ENCODE assay signal across 7 cellular contexts in genomic region chr2:13711154-13711553, GRCh38.
"Had no signal": no experiment of that assay in that cellular context is flagged by ENCODE, and none has a peak within 500 bp of the region (broad histone marks: within the 10 kb centered on the region; RNA-seq: fewer than 3 reads in every experiment).

No MANE protein-coding gene starts in this region.

- DNase-seq: IMR-90, KBM-7, KG1 had no signal

- ATAC-seq: HepG2, K562 had no signal

- H3K27ac ChIP-seq: HL-60 had no signal

- FAIRE-seq: HepG2, HTR-8/SVneo, K562 had no signal

- H3K4me3 ChIP-seq: K562 had no signal
